In the genomic region with DNA sequence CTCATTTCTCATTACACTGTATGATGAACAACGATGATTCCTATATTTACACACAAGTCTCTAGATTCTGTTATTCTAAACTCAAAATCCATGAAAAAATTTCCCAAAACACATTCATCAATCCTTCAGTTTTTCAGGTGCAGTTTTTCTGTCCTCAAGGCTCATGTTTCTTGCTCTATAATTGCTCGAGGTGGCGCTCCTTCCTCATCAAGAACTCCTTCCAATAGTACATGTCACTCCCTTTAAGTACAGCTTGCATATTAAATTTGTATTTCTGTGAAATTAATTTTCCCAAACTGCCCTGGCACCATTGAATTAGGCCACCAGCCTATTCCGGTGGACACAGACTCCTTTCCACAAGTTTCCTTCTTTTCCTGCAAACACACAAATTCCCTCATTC, we compare ENCODE assay signal across 1 cellular context.
TF ChIP-seq lines count a peak whose summit lies in the region.

No MANE protein-coding gene starts in this region.

TF ChIP-seq in GM23338, 12 proteins besides CTCF, POLR2A, EP300 and RAD21 (continued from another document):
- TF ChIP-seq, protein P1, sequence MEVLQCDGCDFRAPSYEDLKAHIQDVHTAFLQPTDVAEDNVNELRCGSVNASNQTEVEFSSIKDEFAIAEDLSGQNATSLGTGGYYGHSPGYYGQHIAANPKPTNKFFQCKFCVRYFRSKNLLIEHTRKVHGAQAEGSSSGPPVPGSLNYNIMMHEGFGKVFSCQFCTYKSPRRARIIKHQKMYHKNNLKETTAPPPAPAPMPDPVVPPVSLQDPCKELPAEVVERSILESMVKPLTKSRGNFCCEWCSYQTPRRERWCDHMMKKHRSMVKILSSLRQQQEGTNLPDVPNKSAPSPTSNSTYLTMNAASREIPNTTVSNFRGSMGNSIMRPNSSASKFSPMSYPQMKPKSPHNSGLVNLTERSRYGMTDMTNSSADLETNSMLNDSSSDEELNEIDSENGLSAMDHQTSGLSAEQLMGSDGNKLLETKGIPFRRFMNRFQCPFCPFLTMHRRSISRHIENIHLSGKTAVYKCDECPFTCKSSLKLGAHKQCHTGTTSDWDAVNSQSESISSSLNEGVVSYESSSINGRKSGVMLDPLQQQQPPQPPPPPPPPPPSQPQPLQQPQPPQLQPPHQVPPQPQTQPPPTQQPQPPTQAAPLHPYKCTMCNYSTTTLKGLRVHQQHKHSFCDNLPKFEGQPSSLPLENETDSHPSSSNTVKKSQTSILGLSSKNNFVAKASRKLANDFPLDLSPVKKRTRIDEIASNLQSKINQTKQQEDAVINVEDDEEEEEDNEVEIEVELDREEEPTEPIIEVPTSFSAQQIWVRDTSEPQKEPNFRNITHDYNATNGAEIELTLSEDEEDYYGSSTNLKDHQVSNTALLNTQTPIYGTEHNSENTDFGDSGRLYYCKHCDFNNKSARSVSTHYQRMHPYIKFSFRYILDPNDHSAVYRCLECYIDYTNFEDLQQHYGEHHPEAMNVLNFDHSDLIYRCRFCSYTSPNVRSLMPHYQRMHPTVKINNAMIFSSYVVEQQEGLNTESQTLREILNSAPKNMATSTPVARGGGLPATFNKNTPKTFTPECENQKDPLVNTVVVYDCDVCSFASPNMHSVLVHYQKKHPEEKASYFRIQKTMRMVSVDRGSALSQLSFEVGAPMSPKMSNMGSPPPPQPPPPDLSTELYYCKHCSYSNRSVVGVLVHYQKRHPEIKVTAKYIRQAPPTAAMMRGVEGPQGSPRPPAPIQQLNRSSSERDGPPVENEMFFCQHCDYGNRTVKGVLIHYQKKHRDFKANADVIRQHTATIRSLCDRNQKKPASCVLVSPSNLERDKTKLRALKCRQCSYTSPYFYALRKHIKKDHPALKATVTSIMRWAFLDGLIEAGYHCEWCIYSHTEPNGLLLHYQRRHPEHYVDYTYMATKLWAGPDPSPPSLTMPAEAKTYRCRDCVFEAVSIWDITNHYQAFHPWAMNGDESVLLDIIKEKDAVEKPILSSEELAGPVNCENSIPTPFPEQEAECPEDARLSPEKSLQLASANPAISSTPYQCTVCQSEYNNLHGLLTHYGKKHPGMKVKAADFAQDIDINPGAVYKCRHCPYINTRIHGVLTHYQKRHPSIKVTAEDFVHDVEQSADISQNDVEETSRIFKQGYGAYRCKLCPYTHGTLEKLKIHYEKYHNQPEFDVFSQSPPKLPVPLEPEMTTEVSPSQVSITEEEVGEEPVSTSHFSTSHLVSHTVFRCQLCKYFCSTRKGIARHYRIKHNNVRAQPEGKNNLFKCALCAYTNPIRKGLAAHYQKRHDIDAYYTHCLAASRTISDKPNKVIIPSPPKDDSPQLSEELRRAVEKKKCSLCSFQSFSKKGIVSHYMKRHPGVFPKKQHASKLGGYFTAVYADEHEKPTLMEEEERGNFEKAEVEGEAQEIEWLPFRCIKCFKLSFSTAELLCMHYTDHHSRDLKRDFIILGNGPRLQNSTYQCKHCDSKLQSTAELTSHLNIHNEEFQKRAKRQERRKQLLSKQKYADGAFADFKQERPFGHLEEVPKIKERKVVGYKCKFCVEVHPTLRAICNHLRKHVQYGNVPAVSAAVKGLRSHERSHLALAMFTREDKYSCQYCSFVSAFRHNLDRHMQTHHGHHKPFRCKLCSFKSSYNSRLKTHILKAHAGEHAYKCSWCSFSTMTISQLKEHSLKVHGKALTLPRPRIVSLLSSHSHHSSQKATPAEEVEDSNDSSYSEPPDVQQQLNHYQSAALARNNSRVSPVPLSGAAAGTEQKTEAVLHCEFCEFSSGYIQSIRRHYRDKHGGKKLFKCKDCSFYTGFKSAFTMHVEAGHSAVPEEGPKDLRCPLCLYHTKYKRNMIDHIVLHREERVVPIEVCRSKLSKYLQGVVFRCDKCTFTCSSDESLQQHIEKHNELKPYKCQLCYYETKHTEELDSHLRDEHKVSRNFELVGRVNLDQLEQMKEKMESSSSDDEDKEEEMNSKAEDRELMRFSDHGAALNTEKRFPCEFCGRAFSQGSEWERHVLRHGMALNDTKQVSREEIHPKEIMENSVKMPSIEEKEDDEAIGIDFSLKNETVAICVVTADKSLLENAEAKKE (CRISPR knock-in tag; IDR thresholded peaks at IDR 0.05) = no peak
- TF ChIP-seq NANOG (IDR thresholded peaks at IDR 0.05; ENCODE audit: borderline replicate concordance) = no peak
- TF ChIP-seq EZH2phosphoT487 (IDR thresholded peaks at IDR 0.05; ENCODE audit: unreplicated experiment) = no peak
- no peak for TF ChIP-seq JUNB (IDR thresholded peaks at IDR 0.05; ENCODE audit: unreplicated experiment)
- TF ChIP-seq ZNF114 (CRISPR knock-in tag; IDR thresholded peaks at IDR 0.05) = no peak
- TF ChIP-seq EZH2 (IDR thresholded peaks at IDR 0.05; ENCODE audit: low read depth, unreplicated experiment) = no peak
- no peak for TF ChIP-seq CREB1 (CRISPR knock-in tag; IDR thresholded peaks at IDR 0.05; ENCODE audit: low read depth)
